Comparison of ENCODE assay signal across 15 cellular contexts in genomic region chrX:154630949-154631348, GRCh38. TPM values are rescaled to one million over a fixed set of nuclear protein-coding genes. Genes with fewer than 3 reads are reported as not detected.
"Had no signal": no experiment of that assay in that cellular context is flagged by ENCODE, and none has a peak within 500 bp of the region (broad histone marks: within the 10 kb centered on the region; RNA-seq: fewer than 3 reads in every experiment).

No MANE protein-coding gene starts in this region.

RNA-seq across cellular contexts. Expression of gene CTAG1B, which starts 11.9 kb away (rescaled TPM):
- total RNA-seq: stomach, subcutaneous adipose tissue, suprapubic skin, temporal lobe, thoracic aorta, thyroid gland, tibial nerve, transverse colon, upper lobe of left lung, upper lobe of right lung, ureter, urinary bladder, vagina had no signal
- polyA plus RNA-seq: stomach, thymus, urinary bladder had no signal

RNA-seq across cellular contexts. Expression of gene CTAG2, which starts 22.4 kb away (rescaled TPM):
- total RNA-seq: stomach, subcutaneous adipose tissue, suprapubic skin, temporal lobe, thoracic aorta, thyroid gland, tibial nerve, transverse colon, upper lobe of left lung, upper lobe of right lung, ureter, urinary bladder, uterus, vagina had no signal
- polyA plus RNA-seq: urinary bladder had no signal

RNA-seq across cellular contexts. Expression of gene CTAG1A, which starts 46.0 kb away (rescaled TPM):
- total RNA-seq: stomach, subcutaneous adipose tissue, suprapubic skin, temporal lobe, thoracic aorta, thyroid gland, tibial nerve, transverse colon, upper lobe of left lung, upper lobe of right lung, ureter, urinary bladder, uterus, vagina had no signal
- polyA plus RNA-seq: stomach, urinary bladder had no signal
